ENCODE assay signal across 14 cellular contexts in genomic region chr18:70420151-70420898, GRCh38.
DNase-seq lines count a peak whose midpoint lies in the region; ATAC-seq, FAIRE-seq and TF ChIP-seq lines count a peak whose summit lies in the region.
"Had no signal": no experiment of that assay in that cellular context is flagged by ENCODE, and none has a peak within 500 bp of the region (broad histone marks: within the 10 kb centered on the region; RNA-seq: fewer than 3 reads in every experiment).

No MANE protein-coding gene starts in this region.

- peak overlapping the region; percentile 87 for H3K27ac Mint-ChIP-seq in MCF 10A (ENCODE audit: low read depth, unreplicated experiment)

- no peaks in the 10 kb centered on the region for H3K9me3 ChIP-seq in liver (ENCODE audit: control insufficient read depth in 4 of 4, low read length in 3 of 4)
- H3K9me3 ChIP-seq: pancreas had no signal

- ATAC-seq in GM21447 (IDR thresholded peaks at IDR 0.05; ENCODE audit: unreplicated experiment) (no peak), HG03025 (IDR thresholded peaks at IDR 0.05; ENCODE audit: low FRiP score, unreplicated experiment) (no peak)
- ATAC-seq: activated T-cell treated with anti-CD3 and anti-CD28 coated beads, Interleukin-2, amount 50 U/mL, for 4 hours; GM12878 had no signal

- peaks cover 5% of the 10 kb centered on the region for H3K36me3 Mint-ChIP-seq in MCF 10A (ENCODE audit: insufficient read depth, unreplicated experiment)

- peak overlapping the region; percentile 91 to 94 for H3K27ac ChIP-seq in liver (ENCODE audit: low read depth in 1 of 2, low read length in 2 of 2)
- H3K27ac ChIP-seq: cardiac muscle cell had no signal

- TF ChIP-seq CTCF in MCF 10A (IDR thresholded peaks at IDR 0.05; ENCODE audit: unreplicated experiment) (no peak), liver (IDR thresholded peaks at IDR 0.05; ENCODE audit: low read depth, low read length, missing input control) (no peak)

- no peaks in the 10 kb centered on the region for H3K27me3 Mint-ChIP-seq in MCF 10A (ENCODE audit: insufficient read depth, unreplicated experiment)

- H3K4me1 ChIP-seq in liver (ENCODE audit: control insufficient read depth in 4 of 4, insufficient read depth in 4 of 4, low read length in 3 of 4): peaks cover 4 to 24% (median 14%) of the 10 kb centered on the region in 4 donors

- intact Hi-C loops in MCF 10A (cut with micrococcal nuclease): loop anchor here (5.0 kb wide), 1 partner anchor 48 kb away; no protein-coding TSS in a partner anchor

- no peak overlapping the region for H3K4me3 ChIP-seq in liver (ENCODE audit: low read depth in 1 of 3, low read length in 3 of 3)
- H3K4me3 ChIP-seq: cardiac muscle cell, GM12878, pancreas had no signal

- no peak for FAIRE-seq in frontal cortex (lab: Jason Lieb, UNC)
- FAIRE-seq: GM12878, pancreas had no signal

- no peaks in the 10 kb centered on the region for H3K36me3 ChIP-seq in liver (ENCODE audit: control insufficient read depth in 4 of 4, insufficient read depth in 3 of 4, low read depth in 1 of 4, low read length in 3 of 4)
- H3K36me3 ChIP-seq: cardiac muscle cell, pancreas had no signal

- H3K9me3 Mint-ChIP-seq in MCF 10A (ENCODE audit: unreplicated experiment): no peaks in the 10 kb centered on the region
- H3K9me3 Mint-ChIP-seq: activated T-cell treated with anti-CD3 and anti-CD28 coated beads, Interleukin-2, amount 50 U/mL, for 4 hours had no signal

- peak; percentile 64 to 69 for TF ChIP-seq RAD21 in liver (IDR thresholded peaks at IDR 0.05)

- CTCF ChIA-PET in MCF 10A (lab: Yijun Ruan, JAX): interaction anchor here (1.0 to 7.5 kb wide), 2 partner anchors 13 to 87 kb away, joined by 4 to 41 read pairs; no protein-coding TSS in a partner anchor

- POLR2A ChIA-PET in MCF 10A (lab: Yijun Ruan, JAX): interaction anchor here (0.7 to 2.6 kb wide), 3 partner anchors 81 to 131 kb away, joined by 3 to 16 read pairs (median 15); partner anchors contain the start of gene SOCS6

- DNase-seq in CD1c-positive myeloid dendritic cell (ENCODE audit: extremely low spot score): peak; percentile 86
- peak; percentile 48 for DNase-seq in NCI-H226
- DNase-seq in MCF 10A (ENCODE audit: unreplicated experiment): peak; percentile 89
- DNase-seq in frontal cortex (ENCODE audit: low spot score in 2 of 2): no peak
- no peak for DNase-seq in UCSD-AML1 (lab: John Stamatoyannopoulos, UW; ENCODE audit: unreplicated experiment)
- DNase-seq: activated T-cell treated with anti-CD3 and anti-CD28 coated beads, Interleukin-2, amount 50 U/mL, for 4 hours; NCI-H187; pancreas; stimulated activated CD4-positive, alpha-beta T cell treated with anti-CD3 and anti-CD28 coated beads, Interleukin-4, amount 100 ng/mL, for 4 hours had no signal

- no peak overlapping the region for H3K9ac ChIP-seq in liver (ENCODE audit: low read depth in 1 of 2, low read length in 2 of 2)

- peaks cover 58% of the 10 kb centered on the region for H3K4me1 Mint-ChIP-seq in MCF 10A (ENCODE audit: insufficient read depth, unreplicated experiment)

- peak overlapping the region; percentile 2 for H3K4me3 Mint-ChIP-seq in MCF 10A (ENCODE audit: unreplicated experiment)
- H3K4me3 Mint-ChIP-seq: activated T-cell treated with anti-CD3 and anti-CD28 coated beads, Interleukin-2, amount 50 U/mL, for 4 hours had no signal

- H3K27me3 ChIP-seq in liver (ENCODE audit: control insufficient read depth in 4 of 4, insufficient read depth in 4 of 4, low read length in 3 of 4): no peaks in the 10 kb centered on the region
- H3K27me3 ChIP-seq: cardiac muscle cell, pancreas had no signal

- BruUV-seq in MCF 10A (replicated peaks; lab: Mats Ljungman, UMichigan): TSS peak; percentile 64

- WGBS in liver: 40% methylated on average over 4 of the region's 4 CpGs

TF ChIP-seq in liver, 16 proteins besides CTCF, POLR2A, EP300 and RAD21:
- TF ChIP-seq EGR1 (IDR thresholded peaks at IDR 0.05; ENCODE audit: low read depth in 2 of 2) (peak; percentile 31 to 69), ZBTB33 (IDR thresholded peaks at IDR 0.05) (peak; percentile 78), TAF1 (conservative IDR thresholded peaks at IDR 0.05) (no peak), ATF3 (IDR thresholded peaks at IDR 0.05) (peak; percentile 81), SP1 (IDR thresholded peaks at IDR 0.05) (peak; percentile 76), JUND (IDR thresholded peaks at IDR 0.05) (peak; percentile 81 to 93), FOXA2 (IDR thresholded peaks at IDR 0.05) (peak; percentile 89), RXRA (IDR thresholded peaks at IDR 0.05) (peak; percentile 93 to 94), GABPA (IDR thresholded peaks at IDR 0.05 in 1 of 2, conservative IDR thresholded peaks at IDR 0.05 in 1 of 2) (peak in 1 of 2 donors; percentile 70), FOXA1 (IDR thresholded peaks at IDR 0.05) (peak; percentile 66), NR2F2 (IDR thresholded peaks at IDR 0.05) (peak; percentile 98), HNF4A (conservative IDR thresholded peaks at IDR 0.05) (peak; percentile 91 to 95), YY1 (IDR thresholded peaks at IDR 0.05) (peak; percentile 61), HNF4G (IDR thresholded peaks at IDR 0.05) (peak; percentile 47)
- TF ChIP-seq, protein P1, sequence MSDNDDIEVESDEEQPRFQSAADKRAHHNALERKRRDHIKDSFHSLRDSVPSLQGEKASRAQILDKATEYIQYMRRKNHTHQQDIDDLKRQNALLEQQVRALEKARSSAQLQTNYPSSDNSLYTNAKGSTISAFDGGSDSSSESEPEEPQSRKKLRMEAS (IDR thresholded peaks at IDR 0.05): peak; percentile 83
- TF ChIP-seq, protein P2, sequence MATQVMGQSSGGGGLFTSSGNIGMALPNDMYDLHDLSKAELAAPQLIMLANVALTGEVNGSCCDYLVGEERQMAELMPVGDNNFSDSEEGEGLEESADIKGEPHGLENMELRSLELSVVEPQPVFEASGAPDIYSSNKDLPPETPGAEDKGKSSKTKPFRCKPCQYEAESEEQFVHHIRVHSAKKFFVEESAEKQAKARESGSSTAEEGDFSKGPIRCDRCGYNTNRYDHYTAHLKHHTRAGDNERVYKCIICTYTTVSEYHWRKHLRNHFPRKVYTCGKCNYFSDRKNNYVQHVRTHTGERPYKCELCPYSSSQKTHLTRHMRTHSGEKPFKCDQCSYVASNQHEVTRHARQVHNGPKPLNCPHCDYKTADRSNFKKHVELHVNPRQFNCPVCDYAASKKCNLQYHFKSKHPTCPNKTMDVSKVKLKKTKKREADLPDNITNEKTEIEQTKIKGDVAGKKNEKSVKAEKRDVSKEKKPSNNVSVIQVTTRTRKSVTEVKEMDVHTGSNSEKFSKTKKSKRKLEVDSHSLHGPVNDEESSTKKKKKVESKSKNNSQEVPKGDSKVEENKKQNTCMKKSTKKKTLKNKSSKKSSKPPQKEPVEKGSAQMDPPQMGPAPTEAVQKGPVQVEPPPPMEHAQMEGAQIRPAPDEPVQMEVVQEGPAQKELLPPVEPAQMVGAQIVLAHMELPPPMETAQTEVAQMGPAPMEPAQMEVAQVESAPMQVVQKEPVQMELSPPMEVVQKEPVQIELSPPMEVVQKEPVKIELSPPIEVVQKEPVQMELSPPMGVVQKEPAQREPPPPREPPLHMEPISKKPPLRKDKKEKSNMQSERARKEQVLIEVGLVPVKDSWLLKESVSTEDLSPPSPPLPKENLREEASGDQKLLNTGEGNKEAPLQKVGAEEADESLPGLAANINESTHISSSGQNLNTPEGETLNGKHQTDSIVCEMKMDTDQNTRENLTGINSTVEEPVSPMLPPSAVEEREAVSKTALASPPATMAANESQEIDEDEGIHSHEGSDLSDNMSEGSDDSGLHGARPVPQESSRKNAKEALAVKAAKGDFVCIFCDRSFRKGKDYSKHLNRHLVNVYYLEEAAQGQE (IDR thresholded peaks at IDR 0.05): peak; percentile 53

Comparison
In these comparisons a context has a peak if more than half of its experiments do, and no peak if none do; other contexts are left out.
1. DNase-seq: peak in CD1c-positive myeloid dendritic cell (single experiment), NCI-H226 (single experiment) and MCF 10A (single experiment); none in frontal cortex (0 of 2) and UCSD-AML1 (single experiment).